25 cellular contexts compared by ENCODE assay signal in genomic region chr19:35157431-35157830, GRCh38. TPM values are rescaled to one million over a fixed set of nuclear protein-coding genes. Genes with fewer than 3 reads are reported as not detected.
DNase-seq lines count a peak whose midpoint lies in the region; ATAC-seq and TF ChIP-seq lines count a peak whose summit lies in the region.
"Had no signal": no experiment of that assay in that cellular context is flagged by ENCODE, and none has a peak within 500 bp of the region (broad histone marks: within the 10 kb centered on the region; RNA-seq: fewer than 3 reads in every experiment).

No MANE protein-coding gene starts in this region.

- peak overlapping the region; percentile 86 for H3K27ac Mint-ChIP-seq in activated naive CD4-positive, alpha-beta T cell treated with anti-CD3 and anti-CD28 coated beads for 36 hours
- H3K27ac Mint-ChIP-seq in CD8-positive, alpha-beta T cell = peak overlapping the region; percentile 10
- no peak overlapping the region for H3K27ac Mint-ChIP-seq in activated T-helper 1 cell treated with anti-CD3 and anti-CD28 coated beads, Interleukin-12 subunit alpha, Interleukin-12 subunit beta, Interleukin-2, Interleukin-4 antibody, amounts not matched to agents 30 ng/mL and 10 ng/mL and 1 ng/mL, durations not matched to agents 14 hours and 24 hours and 36 hours
- H3K27ac Mint-ChIP-seq in neural crest cell (ENCODE audit: unreplicated experiment) = no peak overlapping the region
- H3K27ac Mint-ChIP-seq: brain had no signal

- CTCF ChIA-PET in activated naive CD4-positive, alpha-beta T cell treated with anti-CD3 and anti-CD28 coated beads for 36 hours (lab: Charles Lee) = no interaction called here
- CTCF ChIA-PET in CD8-positive, alpha-beta T cell (lab: Charles Lee) = no interaction called here

- DNase-seq in activated naive CD4-positive, alpha-beta T cell treated with anti-CD3 and anti-CD28 coated beads for 36 hours = no peak
- no peak for DNase-seq in activated naive CD4-positive, alpha-beta T cell treated with anti-CD3 and anti-CD28 coated beads, Interleukin-2, amount 50 U/mL, for 16 hours
- DNase-seq in CD8-positive, alpha-beta T cell = no peak
- DNase-seq in activated T-helper 1 cell treated with anti-CD3 and anti-CD28 coated beads, Interleukin-12 subunit alpha, Interleukin-12 subunit beta, Interleukin-2, Interleukin-4 antibody, amounts not matched to agents 30 ng/mL and 10 ng/mL and 1 ng/mL, durations not matched to agents 14 hours and 24 hours and 36 hours (ENCODE audit: low spot score) = no peak
- no peak for DNase-seq in neural crest cell (ENCODE audit: low read depth, low spot score)
- DNase-seq in NCI-H1092 (lab: John Stamatoyannopoulos, UW) = no peak
- DNase-seq: adrenal gland; hippocampal formation; left cardiac atrium; NCI-H1436 treated with DMSO at 0.1 percent for 48 hours; NCI-H2107; NCI-H446 treated with DMSO at 0.1 percent for 48 hours; NCI-H82; pancreas; stimulated activated CD4-positive, alpha-beta T cell treated with anti-CD3 and anti-CD28 coated beads, Interleukin-1b, Interleukin-23, amount 100 ng/mL, for 48 hours; stimulated activated CD8-positive, alpha-beta memory T cell treated with anti-CD3 and anti-CD28 coated beads, Interleukin-4, amount 100 ng/mL, for 48 hours had no signal

- peaks cover 8% of the 10 kb centered on the region for H3K9me3 Mint-ChIP-seq in activated naive CD4-positive, alpha-beta T cell treated with anti-CD3 and anti-CD28 coated beads for 36 hours
- H3K9me3 Mint-ChIP-seq in CD8-positive, alpha-beta T cell = peaks cover 7% of the 10 kb centered on the region
- H3K9me3 Mint-ChIP-seq in activated T-helper 1 cell treated with anti-CD3 and anti-CD28 coated beads, Interleukin-12 subunit alpha, Interleukin-12 subunit beta, Interleukin-2, Interleukin-4 antibody, amounts not matched to agents 30 ng/mL and 10 ng/mL and 1 ng/mL, durations not matched to agents 14 hours and 24 hours and 36 hours = peaks cover 15% of the 10 kb centered on the region
- peaks cover 4% of the 10 kb centered on the region for H3K9me3 Mint-ChIP-seq in neural crest cell

- H3K4me1 ChIP-seq in CD8-positive, alpha-beta T cell (ENCODE audit: insufficient read depth, low read length) = peaks cover 37% of the 10 kb centered on the region
- H3K4me1 ChIP-seq: pancreas had no signal

- POLR2A ChIA-PET in CD8-positive, alpha-beta T cell (lab: Charles Lee) = no interaction called here

- H3K36me3 Mint-ChIP-seq in activated naive CD4-positive, alpha-beta T cell treated with anti-CD3 and anti-CD28 coated beads for 36 hours (ENCODE audit: low read depth) = peaks cover 77% of the 10 kb centered on the region
- H3K36me3 Mint-ChIP-seq in CD8-positive, alpha-beta T cell = peaks cover 80% of the 10 kb centered on the region
- peaks cover 64% of the 10 kb centered on the region for H3K36me3 Mint-ChIP-seq in activated T-helper 1 cell treated with anti-CD3 and anti-CD28 coated beads, Interleukin-12 subunit alpha, Interleukin-12 subunit beta, Interleukin-2, Interleukin-4 antibody, amounts not matched to agents 30 ng/mL and 10 ng/mL and 1 ng/mL, durations not matched to agents 14 hours and 24 hours and 36 hours (ENCODE audit: low read depth)
- H3K36me3 Mint-ChIP-seq in neural crest cell (ENCODE audit: low read depth) = peaks cover 5% of the 10 kb centered on the region

- H3K4me3 Mint-ChIP-seq in activated naive CD4-positive, alpha-beta T cell treated with anti-CD3 and anti-CD28 coated beads for 36 hours = peak overlapping the region; percentile 44
- peak overlapping the region; percentile 100 for H3K4me3 Mint-ChIP-seq in CD8-positive, alpha-beta T cell
- peak overlapping the region; percentile 60 for H3K4me3 Mint-ChIP-seq in activated T-helper 1 cell treated with anti-CD3 and anti-CD28 coated beads, Interleukin-12 subunit alpha, Interleukin-12 subunit beta, Interleukin-2, Interleukin-4 antibody, amounts not matched to agents 30 ng/mL and 10 ng/mL and 1 ng/mL, durations not matched to agents 14 hours and 24 hours and 36 hours
- peak overlapping the region; percentile 58 for H3K4me3 Mint-ChIP-seq in neural crest cell
- H3K4me3 Mint-ChIP-seq: brain had no signal

- no peaks in the 10 kb centered on the region for H3K27me3 Mint-ChIP-seq in activated naive CD4-positive, alpha-beta T cell treated with anti-CD3 and anti-CD28 coated beads for 36 hours (ENCODE audit: low read depth)
- no peaks in the 10 kb centered on the region for H3K27me3 Mint-ChIP-seq in CD8-positive, alpha-beta T cell (ENCODE audit: low read depth)
- H3K27me3 Mint-ChIP-seq in activated T-helper 1 cell treated with anti-CD3 and anti-CD28 coated beads, Interleukin-12 subunit alpha, Interleukin-12 subunit beta, Interleukin-2, Interleukin-4 antibody, amounts not matched to agents 30 ng/mL and 10 ng/mL and 1 ng/mL, durations not matched to agents 14 hours and 24 hours and 36 hours (ENCODE audit: insufficient read depth) = peaks cover 3% of the 10 kb centered on the region
- H3K27me3 Mint-ChIP-seq in neural crest cell (ENCODE audit: low read depth) = peaks cover 67% of the 10 kb centered on the region

- H3K36me3 ChIP-seq in CD8-positive, alpha-beta T cell (ENCODE audit: insufficient read depth, low read length) = peaks cover 51% of the 10 kb centered on the region
- H3K36me3 ChIP-seq: pancreas had no signal

- H3K4me1 Mint-ChIP-seq in activated naive CD4-positive, alpha-beta T cell treated with anti-CD3 and anti-CD28 coated beads for 36 hours (ENCODE audit: low read depth) = peaks cover 56% of the 10 kb centered on the region
- peaks cover 54% of the 10 kb centered on the region for H3K4me1 Mint-ChIP-seq in CD8-positive, alpha-beta T cell (ENCODE audit: low read depth)
- H3K4me1 Mint-ChIP-seq in activated T-helper 1 cell treated with anti-CD3 and anti-CD28 coated beads, Interleukin-12 subunit alpha, Interleukin-12 subunit beta, Interleukin-2, Interleukin-4 antibody, amounts not matched to agents 30 ng/mL and 10 ng/mL and 1 ng/mL, durations not matched to agents 14 hours and 24 hours and 36 hours (ENCODE audit: low read depth) = peaks cover 67% of the 10 kb centered on the region
- H3K4me1 Mint-ChIP-seq in neural crest cell = peaks cover 25% of the 10 kb centered on the region

- no peaks in the 10 kb centered on the region for H3K9me3 ChIP-seq in CD8-positive, alpha-beta T cell (ENCODE audit: low read length)
- H3K9me3 ChIP-seq: pancreas had no signal

- no peak overlapping the region for H3K27ac ChIP-seq in CD8-positive, alpha-beta T cell (ENCODE audit: low read depth, low read length)
- H3K27ac ChIP-seq: adrenal gland, C4-2B, KMS-11, pancreas, tibial nerve had no signal

- ATAC-seq in CD8-positive, alpha-beta T cell = no peak
- ATAC-seq in HG02981 (IDR thresholded peaks at IDR 0.05; ENCODE audit: unreplicated experiment) = no peak
- ATAC-seq: left cardiac atrium, pancreas had no signal

- no peak overlapping the region for H3K4me3 ChIP-seq in CD8-positive, alpha-beta T cell (ENCODE audit: low read depth, low read length)
- H3K4me3 ChIP-seq: adrenal gland, pancreas, smooth muscle cell, tibial nerve had no signal

- intact Hi-C loops in activated naive CD4-positive, alpha-beta T cell treated with anti-CD3 and anti-CD28 coated beads for 36 hours (cut with micrococcal nuclease) = no loop called here
- intact Hi-C loops in CD8-positive, alpha-beta T cell (cut with DNase I, micrococcal nuclease) = no loop called here
- intact Hi-C loops in activated T-helper 1 cell treated with anti-CD3 and anti-CD28 coated beads, Interleukin-12 subunit alpha, Interleukin-12 subunit beta, Interleukin-2, Interleukin-4 antibody, amounts not matched to agents 30 ng/mL and 10 ng/mL and 1 ng/mL, durations not matched to agents 14 hours and 24 hours and 36 hours (cut with micrococcal nuclease) = loop anchor here (10.0 kb wide), 1 partner anchor 587 kb away; the partner anchor contains the start of genes IGFLR1, LIN37, PSENEN and U2AF1L4

- no peaks in the 10 kb centered on the region for H3K27me3 ChIP-seq in CD8-positive, alpha-beta T cell (ENCODE audit: insufficient read depth, low read length)

- TF ChIP-seq CTCF in CD8-positive, alpha-beta T cell (IDR thresholded peaks at IDR 0.05) = no peak
- TF ChIP-seq CTCF in neural crest cell (conservative IDR thresholded peaks at IDR 0.05) = no peak

RNA-seq across cellular contexts. Expression of gene FXYD5, which starts 2.9 kb away (rescaled TPM):
- total RNA-seq in activated naive CD4-positive, alpha-beta T cell treated with anti-CD3 and anti-CD28 coated beads for 36 hours = 100 to 1,000 TPM; 289 to 294 TPM
- 100 to 1,000 TPM; 426 to 440 TPM for total RNA-seq in CD8-positive, alpha-beta T cell
- total RNA-seq in activated T-helper 1 cell treated with anti-CD3 and anti-CD28 coated beads, Interleukin-12 subunit alpha, Interleukin-12 subunit beta, Interleukin-2, Interleukin-4 antibody, amounts not matched to agents 30 ng/mL and 10 ng/mL and 1 ng/mL, durations not matched to agents 14 hours and 24 hours and 36 hours = 299 and 309 TPM in 2 replicates
- total RNA-seq in neural crest cell = 13.3 and 17.0 TPM in 2 replicates

RNA-seq across cellular contexts. Expression of gene FXYD7, which starts 14.4 kb away (rescaled TPM):
- total RNA-seq in activated naive CD4-positive, alpha-beta T cell treated with anti-CD3 and anti-CD28 coated beads for 36 hours = 1 to 10 TPM in 1 of 2 experiments, under 1 TPM in 1; 0.54 to 1.2 TPM
- 10 to 100 TPM; 12.1 to 13.5 TPM for total RNA-seq in CD8-positive, alpha-beta T cell
- 0.39 TPM in 1 of 2 replicates, not detected in the other for total RNA-seq in activated T-helper 1 cell treated with anti-CD3 and anti-CD28 coated beads, Interleukin-12 subunit alpha, Interleukin-12 subunit beta, Interleukin-2, Interleukin-4 antibody, amounts not matched to agents 30 ng/mL and 10 ng/mL and 1 ng/mL, durations not matched to agents 14 hours and 24 hours and 36 hours
- 1.1 and 1.4 TPM in 2 replicates for total RNA-seq in neural crest cell
- total RNA-seq: adrenal gland, chondrocyte, left cardiac atrium, lung microvascular endothelial cell, mucosa of gallbladder, smooth muscle cell had no signal

RNA-seq across cellular contexts. Expression of gene FXYD1, which starts 18.8 kb away (rescaled TPM):
- 1 to 10 TPM; 3.3 to 3.4 TPM for total RNA-seq in activated naive CD4-positive, alpha-beta T cell treated with anti-CD3 and anti-CD28 coated beads for 36 hours
- 1 to 10 TPM; 1.2 to 2.4 TPM for total RNA-seq in CD8-positive, alpha-beta T cell
- total RNA-seq in activated T-helper 1 cell treated with anti-CD3 and anti-CD28 coated beads, Interleukin-12 subunit alpha, Interleukin-12 subunit beta, Interleukin-2, Interleukin-4 antibody, amounts not matched to agents 30 ng/mL and 10 ng/mL and 1 ng/mL, durations not matched to agents 14 hours and 24 hours and 36 hours = not detected in 2 replicates
- 4.2 and 6.5 TPM in 2 replicates for total RNA-seq in neural crest cell
- total RNA-seq: lung microvascular endothelial cell had no signal

RNA-seq across cellular contexts. Expression of gene LGI4, which starts 22.6 kb away (rescaled TPM):
- total RNA-seq in activated naive CD4-positive, alpha-beta T cell treated with anti-CD3 and anti-CD28 coated beads for 36 hours = 1 to 10 TPM; 1.1 to 1.7 TPM
- total RNA-seq in CD8-positive, alpha-beta T cell = under 1 TPM; 0.72 to 0.90 TPM
- not detected in 2 replicates for total RNA-seq in activated T-helper 1 cell treated with anti-CD3 and anti-CD28 coated beads, Interleukin-12 subunit alpha, Interleukin-12 subunit beta, Interleukin-2, Interleukin-4 antibody, amounts not matched to agents 30 ng/mL and 10 ng/mL and 1 ng/mL, durations not matched to agents 14 hours and 24 hours and 36 hours
- total RNA-seq in neural crest cell = 15.9 and 16.1 TPM in 2 replicates
- total RNA-seq: lung microvascular endothelial cell had no signal

RNA-seq across cellular contexts. Expression of gene FXYD3, which starts 41.8 kb away (rescaled TPM):
- total RNA-seq in activated naive CD4-positive, alpha-beta T cell treated with anti-CD3 and anti-CD28 coated beads for 36 hours = not detected
- not detected for total RNA-seq in CD8-positive, alpha-beta T cell
- not detected in 2 replicates for total RNA-seq in activated T-helper 1 cell treated with anti-CD3 and anti-CD28 coated beads, Interleukin-12 subunit alpha, Interleukin-12 subunit beta, Interleukin-2, Interleukin-4 antibody, amounts not matched to agents 30 ng/mL and 10 ng/mL and 1 ng/mL, durations not matched to agents 14 hours and 24 hours and 36 hours
- total RNA-seq in neural crest cell = 2.5 and 2.8 TPM in 2 replicates
- total RNA-seq: chondrocyte, lung microvascular endothelial cell had no signal

Comparison
In these comparisons a context has a peak if more than half of its experiments do, and no peak if none do; other contexts are left out.
1. H3K27ac Mint-ChIP-seq: peak in activated naive CD4-positive, alpha-beta T cell treated with anti-CD3 and anti-CD28 coated beads for 36 hours (single experiment) and CD8-positive, alpha-beta T cell (single experiment); none in activated T-helper 1 cell treated with anti-CD3 and anti-CD28 coated beads, Interleukin-12 subunit alpha, Interleukin-12 subunit beta, Interleukin-2, Interleukin-4 antibody, amounts not matched to agents 30 ng/mL and 10 ng/mL and 1 ng/mL, durations not matched to agents 14 hours and 24 hours and 36 hours (single experiment) and neural crest cell (single experiment).
2. H3K4me3 Mint-ChIP-seq: peak in every context shown above with its lines; median percentile 100 in CD8-positive, alpha-beta T cell; 60 in activated T-helper 1 cell treated with anti-CD3 and anti-CD28 coated beads, Interleukin-12 subunit alpha, Interleukin-12 subunit beta, Interleukin-2, Interleukin-4 antibody, amounts not matched to agents 30 ng/mL and 10 ng/mL and 1 ng/mL, durations not matched to agents 14 hours and 24 hours and 36 hours; 58 in neural crest cell; 44 in activated naive CD4-positive, alpha-beta T cell treated with anti-CD3 and anti-CD28 coated beads for 36 hours.
3. RNA of gene FXYD5, which starts 2.9 kb away (total RNA-seq): 426 to 440 TPM in CD8-positive, alpha-beta T cell, 299 to 309 TPM in activated T-helper 1 cell treated with anti-CD3 and anti-CD28 coated beads, Interleukin-12 subunit alpha, Interleukin-12 subunit beta, Interleukin-2, Interleukin-4 antibody, amounts not matched to agents 30 ng/mL and 10 ng/mL and 1 ng/mL, durations not matched to agents 14 hours and 24 hours and 36 hours and 289 to 294 TPM in activated naive CD4-positive, alpha-beta T cell treated with anti-CD3 and anti-CD28 coated beads for 36 hours; 13.3 to 17.0 TPM in neural crest cell; every median in the first group is over 10 times any median in the second.